ENCODE assay signal across 8 cellular contexts in the genomic region with DNA sequence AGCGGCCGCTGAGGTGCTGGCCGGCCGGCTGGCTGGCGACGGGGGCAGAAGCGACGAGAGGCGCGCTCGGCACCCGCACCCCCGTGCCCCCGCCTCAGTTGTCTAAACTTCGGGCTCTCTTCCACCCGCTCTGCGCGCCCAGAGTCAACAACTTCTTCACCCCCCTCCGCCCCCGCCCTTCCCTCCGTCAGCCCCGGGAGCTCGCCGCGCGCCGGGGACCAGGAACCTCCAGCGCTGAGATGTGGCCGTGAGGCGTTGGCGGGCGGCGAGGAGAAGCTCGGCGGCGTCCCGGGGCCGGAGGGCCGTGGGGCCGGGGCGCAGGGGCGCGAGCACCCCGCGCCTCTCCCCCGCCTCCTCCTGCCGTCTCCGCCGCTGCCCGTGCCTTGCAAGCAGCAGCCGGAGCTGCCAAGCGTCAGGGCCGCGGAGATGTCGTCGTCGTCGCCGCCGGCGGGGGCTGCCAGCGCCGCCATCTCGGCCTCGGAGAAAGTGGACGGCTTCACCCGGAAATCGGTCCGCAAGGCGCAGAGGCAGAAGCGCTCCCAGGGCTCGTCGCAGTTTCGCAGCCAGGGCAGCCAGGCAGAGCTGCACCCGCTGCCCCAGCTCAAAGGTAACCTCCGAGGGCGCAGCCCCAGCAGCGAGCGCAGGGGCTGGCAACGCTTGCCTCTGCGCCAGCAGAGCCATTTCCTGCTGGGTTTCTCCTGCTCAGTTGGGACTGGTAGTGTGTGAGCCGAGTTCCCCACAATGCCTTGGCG. TPM values are rescaled to one million over a fixed set of nuclear protein-coding genes. Genes with fewer than 3 reads are reported as not detected.
DNase-seq lines count a peak whose midpoint lies in the region; ATAC-seq and TF ChIP-seq lines count a peak whose summit lies in the region.

No MANE protein-coding gene starts in this region.

- H3K4me1 ChIP-seq in A673 (ENCODE audit: insufficient read depth, low read length, poor library complexity, severe bottlenecking) (peaks cover 22% of the 10 kb centered on the region), mononuclear cell (ENCODE audit: insufficient read depth, low read length) (peaks cover 42% of the 10 kb centered on the region)

- no peak for TF ChIP-seq CTCF in A673 (conservative IDR thresholded peaks at IDR 0.05; ENCODE audit: low read depth, low read length)

- peak overlapping the region; percentile 87 for H3K27ac ChIP-seq in A673 (ENCODE audit: low read depth, low read length, poor library complexity, severe bottlenecking)

- H3K27ac Mint-ChIP-seq in activated CD8-positive, alpha-beta T cell treated with anti-CD3 and anti-CD28 coated beads, Interleukin-2, amount 10 ng/mL, durations not matched to agents 7 days and 5 days, result peak overlapping the region; percentile 99
- H3K27ac Mint-ChIP-seq in effector memory CD8-positive, alpha-beta T cell, result peak overlapping the region; percentile 95 to 97

- ATAC-seq in GM18519 (IDR thresholded peaks at IDR 0.05; ENCODE audit: low FRiP score, unreplicated experiment) (peak; percentile 8), HG03045 (IDR thresholded peaks at IDR 0.05; ENCODE audit: unreplicated experiment) (peak; percentile 18)
- peak; percentile 15 for ATAC-seq in activated CD8-positive, alpha-beta T cell treated with anti-CD3 and anti-CD28 coated beads, Interleukin-2, amount 10 ng/mL, durations not matched to agents 7 days and 5 days
- peak; percentile 23 for ATAC-seq in effector memory CD8-positive, alpha-beta T cell (replicated peaks)

- no peaks in the 10 kb centered on the region for H3K27me3 Mint-ChIP-seq in activated CD8-positive, alpha-beta T cell treated with anti-CD3 and anti-CD28 coated beads, Interleukin-2, amount 10 ng/mL, durations not matched to agents 7 days and 5 days (ENCODE audit: low read depth)
- H3K27me3 Mint-ChIP-seq in effector memory CD8-positive, alpha-beta T cell, result no peaks in the 10 kb centered on the region

- POLR2A ChIA-PET in A673 (lab: Charles Lee; ENCODE audit: low non-redundant PET), result interaction anchor here (0.6 kb wide), 1 partner anchor 50 kb away, joined by 3 read pairs; no protein-coding TSS in a partner anchor
- POLR2A ChIA-PET in activated CD8-positive, alpha-beta T cell treated with anti-CD3 and anti-CD28 coated beads, Interleukin-2, amount 10 ng/mL, durations not matched to agents 7 days and 5 days (lab: Charles Lee), result interaction anchor here (0.5 to 2.4 kb wide), 19 partner anchors 14 to 590 kb away, joined by 3 to 24 read pairs (median 4); a partner anchor contains a TSS

- H3K36me3 Mint-ChIP-seq in activated CD8-positive, alpha-beta T cell treated with anti-CD3 and anti-CD28 coated beads, Interleukin-2, amount 10 ng/mL, durations not matched to agents 7 days and 5 days (ENCODE audit: low read depth), result peaks cover 29% of the 10 kb centered on the region
- peaks cover 19% of the 10 kb centered on the region for H3K36me3 Mint-ChIP-seq in effector memory CD8-positive, alpha-beta T cell (ENCODE audit: insufficient read depth)

- peak overlapping the region; percentile 93 for H3K4me3 ChIP-seq in A673 (ENCODE audit: low read depth, low read length, poor library complexity, severe bottlenecking)
- H3K4me3 ChIP-seq in mononuclear cell (ENCODE audit: low read length), result peak overlapping the region; percentile 66

- H3K27me3 ChIP-seq in A673 (replicated peaks; ENCODE audit: insufficient read depth, low read depth, low read length, poor library complexity) (no peaks in the 10 kb centered on the region), mononuclear cell (ENCODE audit: insufficient read depth, low read length) (no peaks in the 10 kb centered on the region)

- CTCF ChIA-PET in A673 (lab: Charles Lee), result no interaction called here
- CTCF ChIA-PET in activated CD8-positive, alpha-beta T cell treated with anti-CD3 and anti-CD28 coated beads, Interleukin-2, amount 10 ng/mL, durations not matched to agents 7 days and 5 days (lab: Charles Lee), result interaction anchor here (0.7 to 3.7 kb wide), 16 partner anchors 24 to 608 kb away, joined by 3 to 28 read pairs (median 6); a partner anchor contains a TSS

- H3K9me3 Mint-ChIP-seq in activated CD8-positive, alpha-beta T cell treated with anti-CD3 and anti-CD28 coated beads, Interleukin-2, amount 10 ng/mL, durations not matched to agents 7 days and 5 days (ENCODE audit: insufficient read depth), result no peaks in the 10 kb centered on the region
- no peaks in the 10 kb centered on the region for H3K9me3 Mint-ChIP-seq in effector memory CD8-positive, alpha-beta T cell

- intact Hi-C loops in A673 (cut with micrococcal nuclease; ENCODE audit: unreplicated experiment), result loop anchor here (5.0 kb wide), 1 partner anchor 609 kb away; a partner anchor contains a TSS

- H3K4me3 Mint-ChIP-seq in activated CD8-positive, alpha-beta T cell treated with anti-CD3 and anti-CD28 coated beads, Interleukin-2, amount 10 ng/mL, durations not matched to agents 7 days and 5 days, result peak overlapping the region; percentile 99
- peak overlapping the region; percentile 93 to 95 for H3K4me3 Mint-ChIP-seq in effector memory CD8-positive, alpha-beta T cell

- no peaks in the 10 kb centered on the region for H3K9me3 ChIP-seq in A673 (ENCODE audit: low read depth, low read length, poor library complexity, severe bottlenecking)
- H3K9me3 ChIP-seq in mononuclear cell (ENCODE audit: low read depth, low read length), result no peaks in the 10 kb centered on the region

- BruUV-seq in A673 (replicated peaks; lab: Mats Ljungman, UMichigan), result no TSS peak

- DNase-seq in A673 (ENCODE audit: low spot score), result peak; percentile 76
- peak; percentile 70 for DNase-seq in NCI-H345 treated with DMSO at 0.1 percent for 48 hours (lab: John Stamatoyannopoulos, UW; ENCODE audit: unreplicated experiment)
- DNase-seq in activated CD8-positive, alpha-beta T cell treated with anti-CD3 and anti-CD28 coated beads, Interleukin-2, amount 10 ng/mL, durations not matched to agents 7 days and 5 days, result peak; percentile 78
- peak; percentile 68 to 73 (median 70) for DNase-seq in effector memory CD8-positive, alpha-beta T cell
- peak; percentile 36 to 38 for DNase-seq in stimulated activated CD8-positive, alpha-beta memory T cell treated with anti-CD3 and anti-CD28 coated beads, Interleukin-4, amount 100 ng/mL, for 4 hours (ENCODE audit: low read depth in 2 of 2, low spot score in 1 of 2)

- H3K36me3 ChIP-seq in A673 (ENCODE audit: insufficient read depth, low read length, poor library complexity, severe bottlenecking), result no peaks in the 10 kb centered on the region

- H3K4me1 Mint-ChIP-seq in activated CD8-positive, alpha-beta T cell treated with anti-CD3 and anti-CD28 coated beads, Interleukin-2, amount 10 ng/mL, durations not matched to agents 7 days and 5 days (ENCODE audit: low read depth), result peaks cover 45% of the 10 kb centered on the region
- H3K4me1 Mint-ChIP-seq in effector memory CD8-positive, alpha-beta T cell (ENCODE audit: low read depth in 2 of 2), result peaks cover 27 to 38% of the 10 kb centered on the region in 2 donors

RNA-seq across cellular contexts. Expression of a gene that starts 0.7 kb away (rescaled TPM):
- total RNA-seq in A673 (2021) (13.9 and 16.7 TPM in 2 replicates), mononuclear cell (56.6 TPM)
- 10 to 100 TPM; 66.7 to 72.3 TPM for total RNA-seq in activated CD8-positive, alpha-beta T cell treated with anti-CD3 and anti-CD28 coated beads, Interleukin-2, amount 10 ng/mL, durations not matched to agents 7 days and 5 days

Comparison
In these comparisons a context has a peak if more than half of its experiments do, and no peak if none do; other contexts are left out.
1. Peak in every context shown above with its lines: DNase-seq, ATAC-seq, H3K4me3 ChIP-seq and H3K27ac ChIP-seq.